22 cellular contexts compared by ENCODE assay signal in the genomic region with DNA sequence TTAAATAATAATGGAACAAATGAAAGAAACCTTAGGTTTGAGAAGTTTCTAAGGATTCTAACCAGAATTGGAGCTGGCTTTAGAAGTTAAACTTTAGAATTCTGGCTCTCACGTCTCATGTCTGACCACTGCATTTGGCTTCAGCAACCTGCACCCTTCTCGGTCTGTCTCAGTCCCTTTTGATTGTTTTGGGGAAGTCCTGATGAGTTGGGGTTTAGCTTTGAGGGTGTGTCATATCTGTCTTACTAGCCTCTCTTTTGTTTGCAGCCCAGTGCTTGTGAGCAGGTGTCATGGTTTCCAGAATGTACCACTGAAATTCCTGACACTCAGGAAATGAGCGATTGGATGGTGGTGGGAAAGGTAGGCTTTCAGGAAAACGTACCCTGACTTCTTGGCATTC. TPM values are rescaled to one million over a fixed set of nuclear protein-coding genes. Genes with fewer than 3 reads are reported as not detected.
DNase-seq lines count a peak whose midpoint lies in the region; ATAC-seq, FAIRE-seq and TF ChIP-seq lines count a peak whose summit lies in the region.
"Had no signal": no experiment of that assay in that cellular context is flagged by ENCODE, and none has a peak within 500 bp of the region (broad histone marks: within the 10 kb centered on the region; RNA-seq: fewer than 3 reads in every experiment).

No MANE protein-coding gene starts in this region.

- H3K4me3 ChIP-seq in CD4-positive, CD25-positive, alpha-beta regulatory T cell (ENCODE audit: low read depth, low read length) = no peak overlapping the region
- no peak overlapping the region for H3K4me3 ChIP-seq in esophagus muscularis mucosa
- H3K4me3 ChIP-seq: GM23338 had no signal

- no peak for DNase-seq in CD4-positive, CD25-positive, alpha-beta regulatory T cell
- DNase-seq in GM12891 (ENCODE audit: insufficient read length, low spot score) (no peak), esophagus muscularis mucosa (ENCODE audit: extremely low spot score) (no peak)
- no peak for DNase-seq in activated T-helper 2 cell treated with anti-CD3 and anti-CD28 coated beads, Interferon-gamma antibody, Interleukin-2, Interleukin-4, amounts not matched to agents 10 μg/mL and 5 μg/mL and 100 μg/mL, durations not matched to agents 14 hours and 24 hours and 36 hours (ENCODE audit: low spot score)
- DNase-seq in stimulated activated effector memory CD8-positive, alpha-beta T cell treated with anti-CD3 and anti-CD28 coated beads, Interleukin-12 subunit alpha, Interleukin-12 subunit beta, amount 100 ng/mL, for 72 hours (ENCODE audit: low spot score in 2 of 2) = no peak
- no peak for DNase-seq in stimulated activated CD4-positive, alpha-beta T cell treated with anti-CD3 and anti-CD28 coated beads, Interleukin-1b, Interleukin-23, amount 100 ng/mL, for 48 hours
- DNase-seq: ACHN; BE2C; C1 segment of cervical spinal cord; Caco-2; CD4-positive, alpha-beta T cell; HCEC 1CT; IMR-90 had no signal

- no peak for TF ChIP-seq EP300 in esophagus muscularis mucosa (IDR thresholded peaks at IDR 0.05)

- no peaks in the 10 kb centered on the region for H3K4me1 ChIP-seq in CD4-positive, CD25-positive, alpha-beta regulatory T cell (ENCODE audit: control insufficient read depth, insufficient read depth, low read length, poor library complexity, severe bottlenecking)
- peaks cover 0 to 20% (median 14%) of the 10 kb centered on the region in 4 donors for H3K4me1 ChIP-seq in esophagus muscularis mucosa
- H3K4me1 ChIP-seq: Caco-2 had no signal

- TF ChIP-seq POLR2A in GM12891 (IDR thresholded peaks at IDR 0.05; ENCODE audit: low read depth, low read length) (no peak), esophagus muscularis mucosa (IDR thresholded peaks at IDR 0.05; ENCODE audit: low read depth) (no peak)

- H3K4me1 Mint-ChIP-seq in CD4-positive, CD25-positive, alpha-beta regulatory T cell = peaks cover 2 to 16% (median 11%) of the 10 kb centered on the region in 4 donors
- H3K4me1 Mint-ChIP-seq in activated T-helper 2 cell treated with anti-CD3 and anti-CD28 coated beads, Interferon-gamma antibody, Interleukin-2, Interleukin-4, amounts not matched to agents 10 μg/mL and 5 μg/mL and 100 μg/mL, durations not matched to agents 14 hours and 24 hours and 36 hours (ENCODE audit: low read depth) = peaks cover 19% of the 10 kb centered on the region
- peaks cover 20% of the 10 kb centered on the region for H3K4me1 Mint-ChIP-seq in stimulated activated effector memory CD8-positive, alpha-beta T cell treated with anti-CD3 and anti-CD28 coated beads, Interleukin-12 subunit alpha, Interleukin-12 subunit beta, amount 100 ng/mL, for 72 hours
- H3K4me1 Mint-ChIP-seq: GM23338 had no signal

- no peaks in the 10 kb centered on the region for H3K9me3 Mint-ChIP-seq in CD4-positive, CD25-positive, alpha-beta regulatory T cell
- H3K9me3 Mint-ChIP-seq in activated T-helper 2 cell treated with anti-CD3 and anti-CD28 coated beads, Interferon-gamma antibody, Interleukin-2, Interleukin-4, amounts not matched to agents 10 μg/mL and 5 μg/mL and 100 μg/mL, durations not matched to agents 14 hours and 24 hours and 36 hours = no peaks in the 10 kb centered on the region
- no peaks in the 10 kb centered on the region for H3K9me3 Mint-ChIP-seq in stimulated activated effector memory CD8-positive, alpha-beta T cell treated with anti-CD3 and anti-CD28 coated beads, Interleukin-12 subunit alpha, Interleukin-12 subunit beta, amount 100 ng/mL, for 72 hours
- H3K9me3 Mint-ChIP-seq: CD4-positive, alpha-beta T cell; GM23338 had no signal

- H3K36me3 ChIP-seq in CD4-positive, CD25-positive, alpha-beta regulatory T cell (ENCODE audit: control insufficient read depth, insufficient read depth, low read length) = peaks cover 96% of the 10 kb centered on the region
- peaks cover 35 to 98% (median 91%) of the 10 kb centered on the region in 4 donors for H3K36me3 ChIP-seq in esophagus muscularis mucosa

- H3K4me3 Mint-ChIP-seq in CD4-positive, CD25-positive, alpha-beta regulatory T cell = no peak overlapping the region
- no peak overlapping the region for H3K4me3 Mint-ChIP-seq in activated T-helper 2 cell treated with anti-CD3 and anti-CD28 coated beads, Interferon-gamma antibody, Interleukin-2, Interleukin-4, amounts not matched to agents 10 μg/mL and 5 μg/mL and 100 μg/mL, durations not matched to agents 14 hours and 24 hours and 36 hours (ENCODE audit: low read depth)
- no peak overlapping the region for H3K4me3 Mint-ChIP-seq in stimulated activated effector memory CD8-positive, alpha-beta T cell treated with anti-CD3 and anti-CD28 coated beads, Interleukin-12 subunit alpha, Interleukin-12 subunit beta, amount 100 ng/mL, for 72 hours
- H3K4me3 Mint-ChIP-seq: CD4-positive, alpha-beta T cell; GM23338 had no signal

- no peak for TF ChIP-seq CTCF in esophagus muscularis mucosa (IDR thresholded peaks at IDR 0.05)

- no peak for ATAC-seq in CD4-positive, CD25-positive, alpha-beta regulatory T cell (ENCODE audit: low read depth in 2 of 2)
- no peak for ATAC-seq in stimulated activated effector memory CD8-positive, alpha-beta T cell treated with anti-CD3 and anti-CD28 coated beads, Interleukin-12 subunit alpha, Interleukin-12 subunit beta, amount 100 ng/mL, for 72 hours
- ATAC-seq: GM23338 had no signal

- H3K27me3 ChIP-seq in CD4-positive, CD25-positive, alpha-beta regulatory T cell (ENCODE audit: control insufficient read depth, insufficient read depth, low read length) = no peaks in the 10 kb centered on the region
- H3K27me3 ChIP-seq in esophagus muscularis mucosa = no peaks in the 10 kb centered on the region
- H3K27me3 ChIP-seq: BE2C had no signal

- 86% methylated on average over 4 of the region's 4 CpGs for WGBS in esophagus muscularis mucosa

- H3K36me3 Mint-ChIP-seq in CD4-positive, CD25-positive, alpha-beta regulatory T cell = peaks cover 47% of the 10 kb centered on the region
- H3K36me3 Mint-ChIP-seq in activated T-helper 2 cell treated with anti-CD3 and anti-CD28 coated beads, Interferon-gamma antibody, Interleukin-2, Interleukin-4, amounts not matched to agents 10 μg/mL and 5 μg/mL and 100 μg/mL, durations not matched to agents 14 hours and 24 hours and 36 hours (ENCODE audit: low read depth) = peaks cover 72% of the 10 kb centered on the region
- H3K36me3 Mint-ChIP-seq in stimulated activated effector memory CD8-positive, alpha-beta T cell treated with anti-CD3 and anti-CD28 coated beads, Interleukin-12 subunit alpha, Interleukin-12 subunit beta, amount 100 ng/mL, for 72 hours = peaks cover 100% of the 10 kb centered on the region

- no peaks in the 10 kb centered on the region for H3K9me3 ChIP-seq in CD4-positive, CD25-positive, alpha-beta regulatory T cell (ENCODE audit: control insufficient read depth in 2 of 2, low read length in 2 of 2)
- no peaks in the 10 kb centered on the region for H3K9me3 ChIP-seq in esophagus muscularis mucosa
- H3K9me3 ChIP-seq: BE2C, Caco-2 had no signal

- H3K27ac ChIP-seq in CD4-positive, CD25-positive, alpha-beta regulatory T cell (ENCODE audit: insufficient read depth, low read length, poor library complexity, severe bottlenecking) = no peak overlapping the region
- H3K27ac ChIP-seq in esophagus muscularis mucosa (replicated peaks in 1 of 4) = no peak overlapping the region
- H3K27ac ChIP-seq: HL-60 had no signal

- intact Hi-C loops in activated T-helper 2 cell treated with anti-CD3 and anti-CD28 coated beads, Interferon-gamma antibody, Interleukin-2, Interleukin-4, amounts not matched to agents 10 μg/mL and 5 μg/mL and 100 μg/mL, durations not matched to agents 14 hours and 24 hours and 36 hours (cut with micrococcal nuclease) = no loop called here
- intact Hi-C loops in esophagus muscularis mucosa (cut with DNase I) = no loop called here

- FAIRE-seq in GM12891 (lab: Jason Lieb, UNC) = no peak
- FAIRE-seq: A204.1, D721Med, G401.6, GM12892, GM18507, H54, HTR-8/SVneo had no signal

- H3K27me3 Mint-ChIP-seq in CD4-positive, CD25-positive, alpha-beta regulatory T cell = no peaks in the 10 kb centered on the region
- H3K27me3 Mint-ChIP-seq in activated T-helper 2 cell treated with anti-CD3 and anti-CD28 coated beads, Interferon-gamma antibody, Interleukin-2, Interleukin-4, amounts not matched to agents 10 μg/mL and 5 μg/mL and 100 μg/mL, durations not matched to agents 14 hours and 24 hours and 36 hours (ENCODE audit: low read depth) = no peaks in the 10 kb centered on the region
- H3K27me3 Mint-ChIP-seq: CD4-positive, alpha-beta T cell had no signal

- peak overlapping the region in 2 of 3 donors; percentile 54 to 71 for H3K27ac Mint-ChIP-seq in CD4-positive, CD25-positive, alpha-beta regulatory T cell
- peak overlapping the region; percentile 54 for H3K27ac Mint-ChIP-seq in activated T-helper 2 cell treated with anti-CD3 and anti-CD28 coated beads, Interferon-gamma antibody, Interleukin-2, Interleukin-4, amounts not matched to agents 10 μg/mL and 5 μg/mL and 100 μg/mL, durations not matched to agents 14 hours and 24 hours and 36 hours
- peak overlapping the region; percentile 7 for H3K27ac Mint-ChIP-seq in stimulated activated effector memory CD8-positive, alpha-beta T cell treated with anti-CD3 and anti-CD28 coated beads, Interleukin-12 subunit alpha, Interleukin-12 subunit beta, amount 100 ng/mL, for 72 hours
- H3K27ac Mint-ChIP-seq: CD4-positive, alpha-beta T cell; GM23338 had no signal

TF ChIP-seq in GM12891, 5 proteins besides CTCF, POLR2A, EP300 and RAD21:
- TF ChIP-seq TAF1 (IDR thresholded peaks at IDR 0.05; ENCODE audit: low read depth, low read length) (no peak), POU2F2 (IDR thresholded peaks at IDR 0.05; ENCODE audit: low read depth, low read length) (no peak), SPI1 (IDR thresholded peaks at IDR 0.05; ENCODE audit: low read depth, low read length) (peak; percentile 20; the same call in 1 of the 2 replicates)

RNA-seq across cellular contexts. Expression of a gene that starts 17.0 kb away (rescaled TPM):
- 91.2 TPM for total RNA-seq in CD4-positive, CD25-positive, alpha-beta regulatory T cell
- 10 to 100 TPM; 27.8 to 31.2 (median 29.1) TPM for polyA plus RNA-seq in CD4-positive, CD25-positive, alpha-beta regulatory T cell
- 48.5 TPM for polyA plus RNA-seq in GM12891 (2012; ENCODE audit: low read depth, missing spikeins)
- 51.8 and 55.6 TPM in 2 replicates for total RNA-seq in activated T-helper 2 cell treated with anti-CD3 and anti-CD28 coated beads, Interferon-gamma antibody, Interleukin-2, Interleukin-4, amounts not matched to agents 10 μg/mL and 5 μg/mL and 100 μg/mL, durations not matched to agents 14 hours and 24 hours and 36 hours
- total RNA-seq in esophagus muscularis mucosa = 10 to 100 TPM; 32.3 to 44.5 (median 35.9) TPM

RNA-seq across cellular contexts. Expression of a gene that starts 49.7 kb away (rescaled TPM):
- 43.6 TPM for total RNA-seq in CD4-positive, CD25-positive, alpha-beta regulatory T cell
- polyA plus RNA-seq in CD4-positive, CD25-positive, alpha-beta regulatory T cell = 100 to 1,000 TPM; 172 to 274 (median 229) TPM
- polyA plus RNA-seq in GM12891 (2012; ENCODE audit: low read depth, missing spikeins) = 113 TPM
- 69.8 and 76.9 TPM in 2 replicates for total RNA-seq in activated T-helper 2 cell treated with anti-CD3 and anti-CD28 coated beads, Interferon-gamma antibody, Interleukin-2, Interleukin-4, amounts not matched to agents 10 μg/mL and 5 μg/mL and 100 μg/mL, durations not matched to agents 14 hours and 24 hours and 36 hours
- total RNA-seq in esophagus muscularis mucosa = 10 to 100 TPM; 11.1 to 19.1 (median 16.3) TPM

Comparison
In these comparisons a context has a peak if more than half of its experiments do, and no peak if none do; other contexts are left out.
1. H3K27ac Mint-ChIP-seq: peak in every context shown above with its lines; median percentile 62 in CD4-positive, CD25-positive, alpha-beta regulatory T cell; 54 in activated T-helper 2 cell treated with anti-CD3 and anti-CD28 coated beads, Interferon-gamma antibody, Interleukin-2, Interleukin-4, amounts not matched to agents 10 μg/mL and 5 μg/mL and 100 μg/mL, durations not matched to agents 14 hours and 24 hours and 36 hours; 7 in stimulated activated effector memory CD8-positive, alpha-beta T cell treated with anti-CD3 and anti-CD28 coated beads, Interleukin-12 subunit alpha, Interleukin-12 subunit beta, amount 100 ng/mL, for 72 hours.